In genomic region chr3:70820397-70820796, GRCh38 we compare ENCODE assay signal across 9 cellular contexts.
"Had no signal": no experiment of that assay in that cellular context is flagged by ENCODE, and none has a peak within 500 bp of the region (broad histone marks: within the 10 kb centered on the region; RNA-seq: fewer than 3 reads in every experiment).

No MANE protein-coding gene starts in this region.

- H3K9me3 ChIP-seq: HAP-1 had no signal

- H3K4me1 Mint-ChIP-seq: IgD-negative memory B cell had no signal

- FAIRE-seq: H1, HepG2 had no signal

- H2AFZ ChIP-seq: GM23338 had no signal

- H3K4me3 Mint-ChIP-seq: GM23338, HFFc6, IgD-negative memory B cell had no signal

- H3K4me2 ChIP-seq: GM23338 had no signal

- H3K36me3 Mint-ChIP-seq: IgD-negative memory B cell had no signal

- H3K4me3 ChIP-seq: GM23338, HAP-1 had no signal

- ATAC-seq: GM23338, HCT116, HepG2 had no signal

- DNase-seq: H7, HFFc6, KBM-7 had no signal

- H3K36me3 ChIP-seq: HAP-1 had no signal

- H3K27ac Mint-ChIP-seq: GM23338, HFFc6, IgD-negative memory B cell had no signal
